ENCODE assay signal across 10 cellular contexts in the genomic region with DNA sequence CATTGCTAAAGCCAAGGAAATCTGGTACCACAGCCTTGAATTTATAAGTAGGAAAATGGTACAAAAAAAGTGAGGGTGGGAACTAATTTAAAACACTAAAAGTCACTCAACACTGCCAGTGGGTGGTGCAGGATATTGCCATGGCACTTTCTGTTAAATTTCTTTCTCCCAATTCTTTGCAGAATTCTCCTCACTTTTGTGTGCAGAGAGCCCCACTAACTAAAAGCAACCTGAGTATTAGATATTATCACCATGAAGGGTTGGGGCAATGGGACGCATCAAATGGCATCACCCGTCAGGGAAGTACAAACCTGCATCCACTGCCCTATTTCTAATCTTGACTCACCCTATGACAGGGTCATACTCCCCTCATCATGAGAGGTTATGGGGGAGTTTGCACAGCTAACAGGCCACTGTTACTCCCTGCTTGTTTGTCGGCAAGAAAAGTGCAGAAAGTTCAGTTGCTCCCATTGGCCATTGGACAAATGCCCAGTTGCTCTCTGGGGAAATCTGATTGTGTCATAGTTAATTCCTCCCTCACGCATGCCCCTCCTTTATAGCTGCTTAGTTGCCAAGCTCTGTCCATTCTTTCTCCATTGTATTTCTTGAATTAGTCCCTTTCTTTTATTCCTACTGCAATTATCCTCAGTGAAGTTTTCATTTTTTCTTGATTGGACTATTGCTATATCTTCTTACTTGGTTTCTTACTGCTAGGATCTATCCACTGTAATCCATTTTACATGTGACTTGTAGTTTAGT.
DNase-seq lines count a peak whose midpoint lies in the region; ATAC-seq and TF ChIP-seq lines count a peak whose summit lies in the region.
"Had no signal": no experiment of that assay in that cellular context is flagged by ENCODE, and none has a peak within 500 bp of the region (broad histone marks: within the 10 kb centered on the region; RNA-seq: fewer than 3 reads in every experiment).

No MANE protein-coding gene starts in this region.

- H3K27me3 ChIP-seq in sigmoid colon = no peaks in the 10 kb centered on the region

- peaks cover 0 to 12% (median 8%) of the 10 kb centered on the region in 4 donors for H3K4me1 ChIP-seq in sigmoid colon

- H3K27ac ChIP-seq in sigmoid colon = peak overlapping the region; percentile 12 to 46 (median 34)

- 62 to 73% methylated on average over 4 of the region's 4 CpGs for WGBS in sigmoid colon, 2 donors

- TF ChIP-seq POLR2A in sigmoid colon (IDR thresholded peaks at IDR 0.05) = no peak

- DNase-seq in GF-D8 (lab: John Stamatoyannopoulos, UW) (peak; percentile 78), amniotic epithelial cell (ENCODE audit: low read depth) (peak; percentile 94), Right ventricle myocardium superior (no peak), sigmoid colon (peak; percentile 86), GOT3 (lab: John Stamatoyannopoulos, UW) (no peak), NCI-H2029 (lab: John Stamatoyannopoulos, UW) (no peak), NCI-H2029 treated with DMSO at 0.1 percent for 48 hours (lab: John Stamatoyannopoulos, UW) (no peak)
- DNase-seq: Karpas-422, T-helper 17 cell had no signal

- no peak overlapping the region for H3K4me3 ChIP-seq in sigmoid colon

- intact Hi-C loops in Right ventricle myocardium superior (cut with DNase I) (loop anchor here (5.0 kb wide), 1 partner anchor 298 kb away; no protein-coding TSS in a partner anchor), sigmoid colon (cut with DNase I) (loop anchor here (10.0 kb wide), 1 partner anchor 325 kb away; no protein-coding TSS in a partner anchor)

- TF ChIP-seq CTCF in sigmoid colon (IDR thresholded peaks at IDR 0.05) = no peak

- TF ChIP-seq EP300 in sigmoid colon (IDR thresholded peaks at IDR 0.05) = no peak

- H3K9me3 ChIP-seq in sigmoid colon = no peaks in the 10 kb centered on the region

- peak; percentile 70 for ATAC-seq in Right ventricle myocardium superior (ENCODE audit: poor library complexity)
- no peak for ATAC-seq in GM21423 (IDR thresholded peaks at IDR 0.05; ENCODE audit: unreplicated experiment)
- ATAC-seq: T-helper 17 cell had no signal

- no peaks in the 10 kb centered on the region for H3K36me3 ChIP-seq in sigmoid colon

Comparison
In these comparisons a context has a peak if more than half of its experiments do, and no peak if none do; other contexts are left out.
1. DNase-seq: peak in GF-D8 (single experiment), amniotic epithelial cell (single experiment) and sigmoid colon (single experiment); none in Right ventricle myocardium superior (single experiment), GOT3 (single experiment), NCI-H2029 (single experiment) and NCI-H2029 treated with DMSO at 0.1 percent for 48 hours (single experiment).